ENCODE assay signal across 8 cellular contexts in the genomic region with DNA sequence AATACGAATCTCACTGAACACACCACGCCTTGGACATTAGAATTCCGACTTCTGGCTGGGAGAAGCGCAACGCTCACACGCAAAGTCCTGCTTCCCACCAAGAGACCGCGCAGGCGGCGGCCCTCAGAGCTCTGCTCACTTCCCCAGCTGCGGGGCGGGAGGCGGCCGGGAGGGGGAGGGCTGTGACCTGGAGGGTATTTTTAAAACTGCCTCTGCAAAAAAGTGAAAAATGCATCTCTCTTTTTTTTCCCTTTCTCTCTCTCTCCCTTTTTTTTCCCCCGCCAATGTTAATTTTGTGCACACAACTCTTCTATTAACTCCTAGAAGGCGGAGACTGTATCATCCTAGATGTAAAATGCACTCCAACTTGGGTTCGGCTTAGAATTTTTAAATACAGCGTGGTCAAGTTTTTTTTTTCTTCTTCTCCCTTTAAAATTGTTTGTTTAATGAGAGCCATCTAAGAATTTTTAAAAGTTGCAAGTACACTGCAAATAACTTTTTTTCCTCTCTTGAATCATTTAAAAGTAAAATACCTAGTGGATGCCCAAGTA.
DNase-seq lines count a peak whose midpoint lies in the region; ATAC-seq and TF ChIP-seq lines count a peak whose summit lies in the region.

No MANE protein-coding gene starts in this region.

- H3K27ac ChIP-seq in 22Rv1 (peak overlapping the region; percentile 72), SJSA1 (peak overlapping the region; percentile 64)

- H3K9me3 Mint-ChIP-seq in nephron progenitor cell = peaks cover 26% of the 10 kb centered on the region

- H3K4me1 Mint-ChIP-seq in nephron progenitor cell = peaks cover 19% of the 10 kb centered on the region

- peaks cover 14% of the 10 kb centered on the region for H3K27me3 Mint-ChIP-seq in nephron progenitor cell (ENCODE audit: low read depth, poor library complexity)

- peak; percentile 14 for ATAC-seq in GM18520 (IDR thresholded peaks at IDR 0.05; ENCODE audit: unreplicated experiment)
- peak; percentile 48 for ATAC-seq in HG02970 (IDR thresholded peaks at IDR 0.05; ENCODE audit: low FRiP score, unreplicated experiment)

- no peak for DNase-seq in SJSA1 (ENCODE audit: low read depth in 1 of 2, low spot score in 2 of 2)
- no peak for DNase-seq in epithelial cell of esophagus (ENCODE audit: low read depth)
- DNase-seq in nephron progenitor cell = no peak
- no peak for DNase-seq in LoVo (ENCODE audit: low spot score)
- no peak for DNase-seq in NCI-H1417 (lab: John Stamatoyannopoulos, UW)

- H3K27ac Mint-ChIP-seq in nephron progenitor cell = peak overlapping the region; percentile 97

- H3K36me3 ChIP-seq in SJSA1 = no peaks in the 10 kb centered on the region

- H3K27me3 ChIP-seq in SJSA1 (replicated peaks) = no peaks in the 10 kb centered on the region

- H3K4me3 ChIP-seq in SJSA1 (peak overlapping the region; percentile 44), epithelial cell of esophagus (ENCODE audit: low read length) (peak overlapping the region; percentile 46)

- TF ChIP-seq CTCF in 22Rv1 (IDR thresholded peaks at IDR 0.05) (no peak), epithelial cell of esophagus (IDR thresholded peaks at IDR 0.05; ENCODE audit: insufficient read depth, low read depth, low read length, missing control alignments) (peak; percentile 33), nephron progenitor cell (IDR thresholded peaks at IDR 0.05) (no peak)

- peaks cover 8% of the 10 kb centered on the region for H3K36me3 Mint-ChIP-seq in nephron progenitor cell (ENCODE audit: low read depth)

- no peaks in the 10 kb centered on the region for H3K9me3 ChIP-seq in SJSA1 (replicated peaks)

- peak overlapping the region; percentile 89 for H3K4me3 Mint-ChIP-seq in nephron progenitor cell

- H3K4me1 ChIP-seq in SJSA1 (replicated peaks) = peaks cover 33% of the 10 kb centered on the region
